Comparison of ENCODE assay signal across 8 cellular contexts in genomic region chr1:5991784-5992033, GRCh38. TPM values are rescaled to one million over a fixed set of nuclear protein-coding genes. Genes with fewer than 3 reads are reported as not detected.
DNase-seq lines count a peak whose midpoint lies in the region; ATAC-seq, FAIRE-seq and TF ChIP-seq lines count a peak whose summit lies in the region.

No MANE protein-coding gene starts in this region.

- CTCF ChIA-PET in CD4-positive, alpha-beta memory T cell (lab: Charles Lee; ENCODE audit: partially characterized antibody) = no interaction called here

- H3K9ac ChIP-seq in HUES48 (ENCODE audit: low read depth, low read length) (peak overlapping the region; percentile 48; the same call in 1 of the 2 replicates), kidney (ENCODE audit: low read length in 2 of 2) (no peak overlapping the region)

- H3K9me3 ChIP-seq in CD4-positive, alpha-beta memory T cell (ENCODE audit: control insufficient read depth in 1 of 2, low read length in 2 of 2) = no peaks in the 10 kb centered on the region
- no peaks in the 10 kb centered on the region for H3K9me3 ChIP-seq in HUES48 (ENCODE audit: control insufficient read depth, insufficient read depth, low read length)
- H3K9me3 ChIP-seq in kidney (ENCODE audit: control insufficient read depth in 1 of 2, low read length in 2 of 2) = no peaks in the 10 kb centered on the region

- H3K4me1 Mint-ChIP-seq in CD4-positive, alpha-beta memory T cell = peaks cover 13 to 39% (median 30%) of the 10 kb centered on the region in 4 donors
- peaks cover 10% of the 10 kb centered on the region for H3K4me1 Mint-ChIP-seq in endothelial cell (ENCODE audit: unreplicated experiment)

- H3K27me3 ChIP-seq in CD4-positive, alpha-beta memory T cell (ENCODE audit: insufficient read depth, low read length) = no peaks in the 10 kb centered on the region
- H3K27me3 ChIP-seq in HUES48 (ENCODE audit: control insufficient read depth, insufficient read depth, low read length) = peaks cover 25% of the 10 kb centered on the region

- DNase-seq in CD4-positive, alpha-beta memory T cell = peak in 1 of 5 donors; percentile 63
- no peak for DNase-seq in astrocyte of the cerebellum (ENCODE audit: low read depth)
- no peak for DNase-seq in kidney
- peak in 16 of 49 donors; percentile 48 to 72 (median 63) for DNase-seq in substantia nigra (lab: John Stamatoyannopoulos, UW)
- DNase-seq in NCI-H446 treated with DMSO at 0.1 percent for 48 hours (lab: John Stamatoyannopoulos, UW) = no peak
- no peak for DNase-seq in endothelial cell (ENCODE audit: low spot score)

- no peaks in the 10 kb centered on the region for H3K27me3 Mint-ChIP-seq in CD4-positive, alpha-beta memory T cell
- H3K27me3 Mint-ChIP-seq in endothelial cell (ENCODE audit: unreplicated experiment) = peaks cover 15% of the 10 kb centered on the region

- intact Hi-C loops in CD4-positive, alpha-beta memory T cell (cut with micrococcal nuclease) = loop anchor here (1.0 to 5.0 kb wide), 5 partner anchors 35 to 796 kb away; partner anchors contain the start of genes ACOT7, CAMTA1 and RPL22
- intact Hi-C loops in kidney (cut with DNase I) = no loop called here

- H3K27ac Mint-ChIP-seq in CD4-positive, alpha-beta memory T cell = peak overlapping the region in 3 of 7 donors; percentile 95 to 98 (median 97)
- H3K27ac Mint-ChIP-seq in endothelial cell (ENCODE audit: unreplicated experiment) = no peak overlapping the region

- H3K4me3 ChIP-seq in CD4-positive, alpha-beta memory T cell (ENCODE audit: low read length in 2 of 2) = peak overlapping the region in 1 of 2 donors; percentile 92
- H3K4me3 ChIP-seq in HUES48 (ENCODE audit: low read depth, low read length) (peak overlapping the region; percentile 84), astrocyte of the cerebellum (ENCODE audit: low read depth, low read length) (peak overlapping the region; percentile 79), kidney (ENCODE audit: low read length in 2 of 2) (peak overlapping the region; percentile 73 to 75)

- no peaks in the 10 kb centered on the region for H3K36me3 ChIP-seq in CD4-positive, alpha-beta memory T cell (ENCODE audit: insufficient read depth, low read length)
- H3K36me3 ChIP-seq in HUES48 (ENCODE audit: control insufficient read depth, insufficient read depth, low read length) (no peaks in the 10 kb centered on the region), kidney (ENCODE audit: control insufficient read depth in 1 of 2, insufficient read depth in 2 of 2, low read length in 2 of 2) (no peaks in the 10 kb centered on the region)

- peaks cover 0 to 3% (median 0%) of the 10 kb centered on the region in 8 donors for H3K9me3 Mint-ChIP-seq in CD4-positive, alpha-beta memory T cell
- no peaks in the 10 kb centered on the region for H3K9me3 Mint-ChIP-seq in endothelial cell (ENCODE audit: unreplicated experiment)

- POLR2A ChIA-PET in CD4-positive, alpha-beta memory T cell (lab: Charles Lee; ENCODE audit: partially characterized antibody) = interaction anchor here (1.4 to 6.1 kb wide), 2 partner anchors 10 to 35 kb away, joined by 4 to 179 read pairs; no protein-coding TSS in a partner anchor

- peaks cover 37% of the 10 kb centered on the region for H3K4me1 ChIP-seq in CD4-positive, alpha-beta memory T cell (ENCODE audit: insufficient read depth, low read length)
- H3K4me1 ChIP-seq in HUES48 (ENCODE audit: control insufficient read depth, insufficient read depth, low read length) = peaks cover 18% of the 10 kb centered on the region
- peaks cover 0 to 13% of the 10 kb centered on the region in 2 donors for H3K4me1 ChIP-seq in kidney (ENCODE audit: control insufficient read depth in 1 of 2, insufficient read depth in 1 of 2, low read depth in 1 of 2, low read length in 2 of 2)

- peak overlapping the region; percentile 96 for H3K27ac ChIP-seq in CD4-positive, alpha-beta memory T cell (ENCODE audit: low read depth, low read length)
- H3K27ac ChIP-seq in HUES48 (ENCODE audit: low read depth, low read length) (no peak overlapping the region), kidney (ENCODE audit: low read depth in 2 of 2, low read length in 2 of 2) (peak overlapping the region; percentile 85 to 89), substantia nigra (ENCODE audit: low read depth, low read length, poor library complexity, severe bottlenecking) (peak overlapping the region; percentile 75)

- H3K36me3 Mint-ChIP-seq in CD4-positive, alpha-beta memory T cell = peaks cover 0 to 17% of the 10 kb centered on the region in 2 donors
- H3K36me3 Mint-ChIP-seq in endothelial cell (ENCODE audit: low read depth, unreplicated experiment) = no peaks in the 10 kb centered on the region

- FAIRE-seq in kidney (lab: Jason Lieb, UNC) = no peak

- peak; percentile 6 for ATAC-seq in GM19463 (IDR thresholded peaks at IDR 0.05; ENCODE audit: unreplicated experiment)

- H3K4me3 Mint-ChIP-seq in CD4-positive, alpha-beta memory T cell = peak overlapping the region in 4 of 8 donors; percentile 22 to 98 (median 98)
- no peak overlapping the region for H3K4me3 Mint-ChIP-seq in endothelial cell (ENCODE audit: unreplicated experiment)

- TF ChIP-seq CTCF in astrocyte of the cerebellum (IDR thresholded peaks at IDR 0.05; ENCODE audit: low read depth, low read length, missing control alignments) (no peak), kidney (IDR thresholded peaks at IDR 0.05; ENCODE audit: borderline replicate concordance, extremely low read depth, insufficient read depth) (no peak), endothelial cell (IDR thresholded peaks at IDR 0.05; ENCODE audit: unreplicated experiment) (no peak)

- in situ Hi-C loops in astrocyte of the cerebellum (cut with HindIII; ENCODE audit: low sequenced_read_pairs) = no loop called here

RNA-seq across cellular contexts. Expression of gene NPHP4, which starts 0.5 kb away (rescaled TPM):
- 1 to 10 TPM; 7.6 to 9.6 TPM for total RNA-seq in CD4-positive, alpha-beta memory T cell
- 1 to 10 TPM; 1.0 to 1.1 TPM for polyA plus RNA-seq in CD4-positive, alpha-beta memory T cell
- 16.1 TPM for total RNA-seq in kidney
- polyA plus RNA-seq in kidney (ENCODE audit: insufficient read depth, low read depth, low replicate concordance) = 2.9 TPM
- total RNA-seq in endothelial cell (ENCODE audit: unreplicated experiment) = 15.3 TPM

RNA-seq across cellular contexts. Expression of gene KCNAB2, which starts 54.0 kb away (rescaled TPM):
- 100 to 1,000 TPM; 188 to 197 TPM for total RNA-seq in CD4-positive, alpha-beta memory T cell
- 10 to 100 TPM; 20.9 to 53.6 TPM for polyA plus RNA-seq in CD4-positive, alpha-beta memory T cell
- 28.1 TPM for total RNA-seq in kidney
- 19.6 TPM for polyA plus RNA-seq in kidney (ENCODE audit: insufficient read depth, low read depth, low replicate concordance)
- 4.1 TPM for total RNA-seq in endothelial cell (ENCODE audit: unreplicated experiment)
